ENCODE assay signal across 1 cellular context in the genomic region with DNA sequence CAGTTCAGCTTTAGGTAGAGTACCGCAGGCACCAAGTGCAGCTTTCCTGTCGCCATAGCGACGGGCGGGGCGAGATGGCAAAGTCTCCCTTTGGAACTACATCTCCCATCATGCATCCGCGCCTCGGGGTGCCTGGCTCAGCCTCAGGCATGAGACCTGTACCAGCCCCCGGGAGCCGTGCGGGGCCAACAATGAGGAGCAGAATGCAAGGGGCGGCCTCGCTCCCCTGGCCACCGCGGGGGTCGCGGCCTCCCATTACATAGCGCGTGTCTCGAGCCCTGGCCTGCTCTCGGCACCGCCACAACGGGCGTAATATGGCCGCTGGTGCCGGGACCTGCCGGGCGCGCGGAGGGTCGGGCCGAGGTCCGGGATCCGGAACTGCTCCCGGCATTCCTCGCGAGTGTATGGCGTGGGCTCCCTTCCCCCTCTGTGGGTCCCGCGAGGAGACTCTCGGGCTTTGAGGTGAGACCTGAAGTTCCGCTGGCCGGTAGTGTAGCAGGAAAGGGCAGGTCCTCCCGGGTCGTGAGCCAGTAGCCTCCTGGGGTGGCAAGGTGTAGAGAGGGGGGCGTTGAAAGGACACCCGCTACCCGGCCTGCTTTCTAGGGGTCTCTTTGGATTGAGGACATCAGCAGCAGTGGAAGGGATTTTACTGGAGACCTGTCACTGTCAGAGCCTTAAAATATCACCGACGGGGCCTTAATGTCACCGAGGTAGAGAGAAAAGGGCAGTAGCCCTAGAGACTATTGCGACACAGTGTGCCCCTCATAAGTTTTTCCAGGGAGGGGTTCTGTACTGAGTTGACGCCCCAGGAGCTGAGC.
TF ChIP-seq lines count a peak whose summit lies in the region.

A gene with protein sequence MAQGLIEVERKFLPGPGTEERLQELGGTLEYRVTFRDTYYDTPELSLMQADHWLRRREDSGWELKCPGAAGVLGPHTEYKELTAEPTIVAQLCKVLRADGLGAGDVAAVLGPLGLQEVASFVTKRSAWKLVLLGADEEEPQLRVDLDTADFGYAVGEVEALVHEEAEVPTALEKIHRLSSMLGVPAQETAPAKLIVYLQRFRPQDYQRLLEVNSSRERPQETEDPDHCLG (plus strand): TSS at position 390 of the 818 bp plus-strand sequence. CDS start 487 bp downstream, outside the sequence.

TF ChIP-seq in HepG2, 621 proteins besides CTCF, POLR2A, EP300 and RAD21 (continued from another document):
- TF ChIP-seq, protein P1, sequence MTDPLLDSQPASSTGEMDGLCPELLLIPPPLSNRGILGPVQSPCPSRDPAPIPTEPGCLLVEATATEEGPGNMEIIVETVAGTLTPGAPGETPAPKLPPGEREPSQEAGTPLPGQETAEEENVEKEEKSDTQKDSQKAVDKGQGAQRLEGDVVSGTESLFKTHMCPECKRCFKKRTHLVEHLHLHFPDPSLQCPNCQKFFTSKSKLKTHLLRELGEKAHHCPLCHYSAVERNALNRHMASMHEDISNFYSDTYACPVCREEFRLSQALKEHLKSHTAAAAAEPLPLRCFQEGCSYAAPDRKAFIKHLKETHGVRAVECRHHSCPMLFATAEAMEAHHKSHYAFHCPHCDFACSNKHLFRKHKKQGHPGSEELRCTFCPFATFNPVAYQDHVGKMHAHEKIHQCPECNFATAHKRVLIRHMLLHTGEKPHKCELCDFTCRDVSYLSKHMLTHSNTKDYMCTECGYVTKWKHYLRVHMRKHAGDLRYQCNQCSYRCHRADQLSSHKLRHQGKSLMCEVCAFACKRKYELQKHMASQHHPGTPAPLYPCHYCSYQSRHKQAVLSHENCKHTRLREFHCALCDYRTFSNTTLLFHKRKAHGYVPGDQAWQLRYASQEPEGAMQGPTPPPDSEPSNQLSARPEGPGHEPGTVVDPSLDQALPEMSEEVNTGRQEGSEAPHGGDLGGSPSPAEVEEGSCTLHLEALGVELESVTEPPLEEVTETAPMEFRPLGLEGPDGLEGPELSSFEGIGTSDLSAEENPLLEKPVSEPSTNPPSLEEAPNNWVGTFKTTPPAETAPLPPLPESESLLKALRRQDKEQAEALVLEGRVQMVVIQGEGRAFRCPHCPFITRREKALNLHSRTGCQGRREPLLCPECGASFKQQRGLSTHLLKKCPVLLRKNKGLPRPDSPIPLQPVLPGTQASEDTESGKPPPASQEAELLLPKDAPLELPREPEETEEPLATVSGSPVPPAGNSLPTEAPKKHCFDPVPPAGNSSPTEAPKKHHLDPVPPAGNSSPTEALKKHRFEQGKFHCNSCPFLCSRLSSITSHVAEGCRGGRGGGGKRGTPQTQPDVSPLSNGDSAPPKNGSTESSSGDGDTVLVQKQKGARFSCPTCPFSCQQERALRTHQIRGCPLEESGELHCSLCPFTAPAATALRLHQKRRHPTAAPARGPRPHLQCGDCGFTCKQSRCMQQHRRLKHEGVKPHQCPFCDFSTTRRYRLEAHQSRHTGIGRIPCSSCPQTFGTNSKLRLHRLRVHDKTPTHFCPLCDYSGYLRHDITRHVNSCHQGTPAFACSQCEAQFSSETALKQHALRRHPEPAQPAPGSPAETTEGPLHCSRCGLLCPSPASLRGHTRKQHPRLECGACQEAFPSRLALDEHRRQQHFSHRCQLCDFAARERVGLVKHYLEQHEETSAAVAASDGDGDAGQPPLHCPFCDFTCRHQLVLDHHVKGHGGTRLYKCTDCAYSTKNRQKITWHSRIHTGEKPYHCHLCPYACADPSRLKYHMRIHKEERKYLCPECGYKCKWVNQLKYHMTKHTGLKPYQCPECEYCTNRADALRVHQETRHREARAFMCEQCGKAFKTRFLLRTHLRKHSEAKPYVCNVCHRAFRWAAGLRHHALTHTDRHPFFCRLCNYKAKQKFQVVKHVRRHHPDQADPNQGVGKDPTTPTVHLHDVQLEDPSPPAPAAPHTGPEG (CRISPR knock-in tag; IDR thresholded peaks at IDR 0.05), result peak; percentile 96
- TF ChIP-seq, protein P2, sequence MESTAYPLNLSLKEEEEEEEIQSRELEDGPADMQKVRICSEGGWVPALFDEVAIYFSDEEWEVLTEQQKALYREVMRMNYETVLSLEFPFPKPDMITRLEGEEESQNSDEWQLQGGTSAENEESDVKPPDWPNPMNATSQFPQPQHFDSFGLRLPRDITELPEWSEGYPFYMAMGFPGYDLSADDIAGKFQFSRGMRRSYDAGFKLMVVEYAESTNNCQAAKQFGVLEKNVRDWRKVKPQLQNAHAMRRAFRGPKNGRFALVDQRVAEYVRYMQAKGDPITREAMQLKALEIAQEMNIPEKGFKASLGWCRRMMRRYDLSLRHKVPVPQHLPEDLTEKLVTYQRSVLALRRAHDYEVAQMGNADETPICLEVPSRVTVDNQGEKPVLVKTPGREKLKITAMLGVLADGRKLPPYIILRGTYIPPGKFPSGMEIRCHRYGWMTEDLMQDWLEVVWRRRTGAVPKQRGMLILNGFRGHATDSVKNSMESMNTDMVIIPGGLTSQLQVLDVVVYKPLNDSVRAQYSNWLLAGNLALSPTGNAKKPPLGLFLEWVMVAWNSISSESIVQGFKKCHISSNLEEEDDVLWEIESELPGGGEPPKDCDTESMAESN (CRISPR knock-in tag; conservative IDR thresholded peaks at IDR 0.05), result peak; percentile 100
- TF ChIP-seq REST (IDR thresholded peaks at IDR 0.05; ENCODE audit: borderline replicate concordance in 1 of 2, low read depth in 1 of 2, low read length in 2 of 2) (peak in 1 of 2 experiments; percentile 57; a peak in 1 of 4 replicates), PAX8 (CRISPR knock-in tag; IDR thresholded peaks at IDR 0.05; ENCODE audit: borderline replicate concordance) (peak; percentile 99), AFF4 (CRISPR knock-in tag; IDR thresholded peaks at IDR 0.05) (0 out of 2 replicates have a peak, but pooled peaks have one; percentile 77), AGO1 (IDR thresholded peaks at IDR 0.05; ENCODE audit: low read depth, low read length, poor library complexity, severe bottlenecking) (peak; percentile 91), ATRX (CRISPR knock-in tag; IDR thresholded peaks at IDR 0.05; ENCODE audit: borderline replicate concordance) (peak; percentile 18; the same call in 1 of the 2 replicates), GATA4 (IDR thresholded peaks at IDR 0.05; ENCODE audit: borderline replicate concordance, low read depth) (peak; percentile 72), HNF4G (IDR thresholded peaks at IDR 0.05; ENCODE audit: borderline replicate concordance, low read depth, low read length) (no peak; the same call in 1 of the 2 replicates), HNF4G (CRISPR knock-in tag; IDR thresholded peaks at IDR 0.05; ENCODE audit: borderline replicate concordance, low read depth) (peak; percentile 94), SIN3A (IDR thresholded peaks at IDR 0.05; ENCODE audit: borderline replicate concordance, low read depth, low read length) (peak; percentile 96), ZNF24 (IDR thresholded peaks at IDR 0.05) (peak; percentile 73; the same call in 1 of the 2 replicates), RBAK (CRISPR knock-in tag; IDR thresholded peaks at IDR 0.05) (peak; percentile 56; the same call in 1 of the 2 replicates), ZSCAN31 (CRISPR knock-in tag; IDR thresholded peaks at IDR 0.05; ENCODE audit: low read depth) (peak; percentile 98), RARG (CRISPR knock-in tag; IDR thresholded peaks at IDR 0.05; ENCODE audit: low read depth) (no peak)
